8 cellular contexts compared by ENCODE assay signal in the genomic region with DNA sequence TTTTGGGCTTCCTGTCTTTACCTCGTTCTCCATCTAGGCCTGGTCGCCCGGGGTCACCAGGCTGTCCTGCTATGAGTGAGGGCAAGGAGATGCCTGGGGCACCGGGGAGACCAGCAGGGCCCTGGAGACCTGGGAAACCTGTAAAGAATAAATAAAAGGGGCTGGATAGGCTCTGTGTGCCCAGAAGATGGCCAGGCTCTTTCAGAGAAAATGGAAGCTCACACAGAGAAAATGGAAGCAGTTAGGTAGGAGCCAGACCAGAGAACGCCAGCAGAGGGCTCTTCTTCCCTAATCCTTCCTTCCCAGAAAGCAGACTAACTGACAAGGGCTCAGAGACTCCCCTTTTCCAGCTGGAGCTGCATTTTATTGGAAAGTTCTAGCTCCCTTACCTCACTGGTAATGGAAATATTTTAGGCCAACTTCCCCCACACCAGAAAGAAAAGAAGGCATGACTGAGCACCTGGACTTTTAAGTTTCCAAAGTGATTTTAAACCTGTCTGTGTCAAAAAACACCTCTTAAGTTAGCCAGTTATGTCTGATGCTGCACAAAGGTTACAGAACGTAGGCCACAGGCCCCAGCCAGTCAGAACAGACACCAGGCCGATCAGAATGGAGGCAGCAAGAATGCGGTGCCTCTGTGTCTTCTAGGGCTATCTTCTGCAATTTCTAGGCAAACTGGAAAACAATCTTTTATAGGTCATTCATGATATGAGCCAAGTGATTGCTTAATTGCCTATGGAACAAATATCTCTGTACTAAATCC.
DNase-seq lines count a peak whose midpoint lies in the region; ATAC-seq and TF ChIP-seq lines count a peak whose summit lies in the region.

No MANE protein-coding gene starts in this region.

- no peak overlapping the region for H2AK5ac ChIP-seq in H9 (ENCODE audit: insufficient read length, low read length)

- H3K79me2 ChIP-seq in H9 (ENCODE audit: insufficient read depth, low read length) (no peaks in the 10 kb centered on the region), OCI-LY7 (ENCODE audit: insufficient read depth, low read depth, low read length) (no peaks in the 10 kb centered on the region)

- H4K91ac ChIP-seq in H9 (ENCODE audit: insufficient read length, low read depth, low read length), result no peak overlapping the region

- H3K79me1 ChIP-seq in H9 (ENCODE audit: insufficient read depth, low read depth, low read length, poor library complexity, severe bottlenecking), result no peaks in the 10 kb centered on the region

- H3T11ph ChIP-seq in H9 (ENCODE audit: low read length), result no peak overlapping the region

- CTCF ChIA-PET in OCI-LY7 (lab: Charles Lee; ENCODE audit: unreplicated experiment), result no interaction called here
- CTCF ChIA-PET in activated CD8-positive, alpha-beta T cell treated with anti-CD3 and anti-CD28 coated beads for 36 hours (lab: Charles Lee), result no interaction called here
- CTCF ChIA-PET in naive thymus-derived CD4-positive, alpha-beta T cell (lab: Charles Lee), result no interaction called here

- WGBS in H9 (ENCODE audit: extremely low coverage, insufficient read length, low lambda C conversion rate), result no CpG with 5 or more reads among the region's 8 CpGs

- TF ChIP-seq CTCF in H9 (conservative IDR thresholded peaks at IDR 0.05), result peak; percentile 76
- TF ChIP-seq CTCF in OCI-LY7 (conservative IDR thresholded peaks at IDR 0.05; ENCODE audit: low read length), result peak; percentile 36
- no peak for TF ChIP-seq CTCF in activated CD8-positive, alpha-beta T cell treated with anti-CD3 and anti-CD28 coated beads for 36 hours (IDR thresholded peaks at IDR 0.05)

- H3K4me1 Mint-ChIP-seq in H9, result peaks cover 0 to 6% of the 10 kb centered on the region in 2 experiments; a peak in 3 of 4 replicates
- no peaks in the 10 kb centered on the region for H3K4me1 Mint-ChIP-seq in activated CD8-positive, alpha-beta T cell treated with anti-CD3 and anti-CD28 coated beads for 36 hours (ENCODE audit: low read depth)
- H3K4me1 Mint-ChIP-seq in naive thymus-derived CD4-positive, alpha-beta T cell, result no peaks in the 10 kb centered on the region

- H3K23me2 ChIP-seq in H9 (ENCODE audit: insufficient read length, low read depth, low read length, poor library complexity, severe bottlenecking), result no peaks in the 10 kb centered on the region

- H3K4me1 ChIP-seq in H9 (ENCODE audit: insufficient read depth, low read length), result no peaks in the 10 kb centered on the region
- no peaks in the 10 kb centered on the region for H3K4me1 ChIP-seq in OCI-LY7 (ENCODE audit: insufficient read depth, low read length, poor library complexity, severe bottlenecking)
- no peaks in the 10 kb centered on the region for H3K4me1 ChIP-seq in naive thymus-derived CD4-positive, alpha-beta T cell (ENCODE audit: control insufficient read depth in 2 of 2, insufficient read depth in 2 of 2, low read length in 2 of 2)

- ATAC-seq in activated CD8-positive, alpha-beta T cell treated with anti-CD3 and anti-CD28 coated beads for 36 hours, result no peak
- no peak for ATAC-seq in naive thymus-derived CD4-positive, alpha-beta T cell

- H3K27ac Mint-ChIP-seq in H9, result peak overlapping the region; percentile 18 to 82 (median 19); a peak in 2 of 7 replicates
- H3K27ac Mint-ChIP-seq in activated CD8-positive, alpha-beta T cell treated with anti-CD3 and anti-CD28 coated beads for 36 hours, result no peak overlapping the region
- no peak overlapping the region for H3K27ac Mint-ChIP-seq in naive thymus-derived CD4-positive, alpha-beta T cell

- no peaks in the 10 kb centered on the region for H4K20me1 ChIP-seq in H9 (ENCODE audit: control insufficient read depth, insufficient read depth, insufficient read length)
- H4K20me1 ChIP-seq in OCI-LY7 (ENCODE audit: insufficient read depth, low read length), result no peaks in the 10 kb centered on the region

- H3K9me3 ChIP-seq in H9 (ENCODE audit: control insufficient read depth, low read depth, low read length), result no peaks in the 10 kb centered on the region
- no peaks in the 10 kb centered on the region for H3K9me3 ChIP-seq in OCI-LY7 (ENCODE audit: low read length)
- no peaks in the 10 kb centered on the region for H3K9me3 ChIP-seq in naive thymus-derived CD4-positive, alpha-beta T cell (ENCODE audit: control insufficient read depth in 2 of 3, low read length in 3 of 3)

- H3K36me3 Mint-ChIP-seq in H9 (ENCODE audit: insufficient read depth in 1 of 3, low read depth in 3 of 3), result peaks cover 4 to 16% (median 12%) of the 10 kb centered on the region in 3 experiments
- H3K36me3 Mint-ChIP-seq in activated CD8-positive, alpha-beta T cell treated with anti-CD3 and anti-CD28 coated beads for 36 hours (ENCODE audit: low read depth), result no peaks in the 10 kb centered on the region
- H3K36me3 Mint-ChIP-seq in naive thymus-derived CD4-positive, alpha-beta T cell, result no peaks in the 10 kb centered on the region

- no peaks in the 10 kb centered on the region for H3K9me3 Mint-ChIP-seq in H9
- H3K9me3 Mint-ChIP-seq in activated CD8-positive, alpha-beta T cell treated with anti-CD3 and anti-CD28 coated beads for 36 hours, result no peaks in the 10 kb centered on the region
- H3K9me3 Mint-ChIP-seq in naive thymus-derived CD4-positive, alpha-beta T cell, result peaks cover 0 to 2% (median 0%) of the 10 kb centered on the region in 11 donors

- H2BK120ac ChIP-seq in H9 (ENCODE audit: low read depth, low read length, poor library complexity, severe bottlenecking), result no peak overlapping the region

- H3K27me3 ChIP-seq in H9 (ENCODE audit: insufficient read depth, low read length), result no peaks in the 10 kb centered on the region
- H3K27me3 ChIP-seq in naive thymus-derived CD4-positive, alpha-beta T cell (ENCODE audit: control insufficient read depth in 2 of 2, insufficient read depth in 2 of 2, low read length in 2 of 2), result no peaks in the 10 kb centered on the region

- H3K18ac ChIP-seq in H9 (ENCODE audit: insufficient read length, low read depth, low read length), result no peak overlapping the region

- peak; percentile 41 for DNase-seq in AG08395 (ENCODE audit: low spot score)
- DNase-seq in H9, result peak; percentile 63
- DNase-seq in OCI-LY7 (ENCODE audit: low spot score), result no peak
- peak; percentile 18 for DNase-seq in foreskin melanocyte
- DNase-seq in hippocampal formation (lab: John Stamatoyannopoulos, UW), result no peak
- no peak for DNase-seq in activated CD8-positive, alpha-beta T cell treated with anti-CD3 and anti-CD28 coated beads for 36 hours
- no peak for DNase-seq in amniotic stem cell (lab: John Stamatoyannopoulos, UW)
- no peak for DNase-seq in naive thymus-derived CD4-positive, alpha-beta T cell

- no TSS peak for BruUV-seq in OCI-LY7 (replicated peaks; lab: Mats Ljungman, UMichigan)

- H2AFZ ChIP-seq in H9 (ENCODE audit: low read length) (no peak overlapping the region), OCI-LY7 (ENCODE audit: low read length) (no peak overlapping the region)

- no peak overlapping the region for H2BK20ac ChIP-seq in H9 (ENCODE audit: low read depth, low read length, poor library complexity, severe bottlenecking)

- H2BK12ac ChIP-seq in H9 (ENCODE audit: insufficient read length, low read depth, low read length), result no peak overlapping the region

- no peak overlapping the region for H4K8ac ChIP-seq in H9 (replicated peaks; ENCODE audit: insufficient read length, low read depth, low read length)

- no peak overlapping the region for H3K27ac ChIP-seq in H9 (ENCODE audit: insufficient read length, low read depth, low read length)
- no peak overlapping the region for H3K27ac ChIP-seq in OCI-LY7 (ENCODE audit: low read depth, low read length, poor library complexity, severe bottlenecking)
- no peak overlapping the region for H3K27ac ChIP-seq in naive thymus-derived CD4-positive, alpha-beta T cell (ENCODE audit: low read depth, low read length)

- H3K36me3 ChIP-seq in OCI-LY7 (ENCODE audit: insufficient read depth, low read length), result no peaks in the 10 kb centered on the region
- no peaks in the 10 kb centered on the region for H3K36me3 ChIP-seq in naive thymus-derived CD4-positive, alpha-beta T cell (ENCODE audit: control insufficient read depth in 2 of 3, insufficient read depth in 3 of 3, low read length in 3 of 3)

- POLR2A ChIA-PET in OCI-LY7 (lab: Charles Lee), result no interaction called here
- POLR2A ChIA-PET in activated CD8-positive, alpha-beta T cell treated with anti-CD3 and anti-CD28 coated beads for 36 hours (lab: Charles Lee), result no interaction called here
- POLR2A ChIA-PET in naive thymus-derived CD4-positive, alpha-beta T cell (lab: Charles Lee), result no interaction called here

- no peaks in the 10 kb centered on the region; the same call in 1 of the 2 replicates for H3K27me3 Mint-ChIP-seq in H9 (ENCODE audit: low read depth)
- no peaks in the 10 kb centered on the region for H3K27me3 Mint-ChIP-seq in activated CD8-positive, alpha-beta T cell treated with anti-CD3 and anti-CD28 coated beads for 36 hours
- no peaks in the 10 kb centered on the region for H3K27me3 Mint-ChIP-seq in naive thymus-derived CD4-positive, alpha-beta T cell

- H3K4ac ChIP-seq in H9 (ENCODE audit: low read depth, low read length), result no peak overlapping the region

- no peak overlapping the region for H2BK15ac ChIP-seq in H9 (ENCODE audit: low read depth, low read length)

- H3K9me2 ChIP-seq in OCI-LY7 (ENCODE audit: insufficient read depth, low read length), result no peaks in the 10 kb centered on the region

- no peak overlapping the region for H3K4me3 ChIP-seq in OCI-LY7 (ENCODE audit: low read depth, low read length, poor library complexity, severe bottlenecking)
- H3K4me3 ChIP-seq in naive thymus-derived CD4-positive, alpha-beta T cell (ENCODE audit: low read length), result no peak overlapping the region

- H3K4me2 ChIP-seq in H9 (ENCODE audit: insufficient read depth, insufficient read length, low read length) (no peak overlapping the region), OCI-LY7 (ENCODE audit: low read length) (no peak overlapping the region)

- H4K5ac ChIP-seq in H9 (ENCODE audit: insufficient read length, low read depth, low read length), result no peak overlapping the region

- H3K56ac ChIP-seq in H9 (ENCODE audit: insufficient read length, low read depth, low read length), result no peak overlapping the region

- H3K4me3 Mint-ChIP-seq in H9, result no peak overlapping the region
- no peak overlapping the region for H3K4me3 Mint-ChIP-seq in activated CD8-positive, alpha-beta T cell treated with anti-CD3 and anti-CD28 coated beads for 36 hours
- H3K4me3 Mint-ChIP-seq in naive thymus-derived CD4-positive, alpha-beta T cell, result no peak overlapping the region

- H3K9ac ChIP-seq in H9 (ENCODE audit: extremely low read depth, insufficient read length, low read length), result no peak overlapping the region

- intact Hi-C loops in OCI-LY7 (cut with micrococcal nuclease; ENCODE audit: unreplicated experiment), result no loop called here
- intact Hi-C loops in activated CD8-positive, alpha-beta T cell treated with anti-CD3 and anti-CD28 coated beads for 36 hours (cut with micrococcal nuclease), result no loop called here
- intact Hi-C loops in naive thymus-derived CD4-positive, alpha-beta T cell (cut with micrococcal nuclease), result no loop called here

- H3K23ac ChIP-seq in H9 (ENCODE audit: insufficient read length, low read depth, low read length), result no peak overlapping the region

- H3K14ac ChIP-seq in H9 (ENCODE audit: insufficient read depth, low read length), result no peak overlapping the region

- H2BK5ac ChIP-seq in H9 (ENCODE audit: insufficient read length, low read length), result no peak overlapping the region

Comparison
In these comparisons a context has a peak if more than half of its experiments do, and no peak if none do; other contexts are left out.
1. DNase-seq: peak in AG08395 (single experiment), H9 (single experiment) and foreskin melanocyte (single experiment); none in OCI-LY7 (single experiment), hippocampal formation (0 of 2), activated CD8-positive, alpha-beta T cell treated with anti-CD3 and anti-CD28 coated beads for 36 hours (single experiment), amniotic stem cell (single experiment) and naive thymus-derived CD4-positive, alpha-beta T cell (0 of 9).
2. H3K27ac Mint-ChIP-seq: peak in H9 (3 of 3); none in activated CD8-positive, alpha-beta T cell treated with anti-CD3 and anti-CD28 coated beads for 36 hours (single experiment) and naive thymus-derived CD4-positive, alpha-beta T cell (0 of 9).